Comparison of ENCODE assay signal across 1 cellular context in the genomic region with DNA sequence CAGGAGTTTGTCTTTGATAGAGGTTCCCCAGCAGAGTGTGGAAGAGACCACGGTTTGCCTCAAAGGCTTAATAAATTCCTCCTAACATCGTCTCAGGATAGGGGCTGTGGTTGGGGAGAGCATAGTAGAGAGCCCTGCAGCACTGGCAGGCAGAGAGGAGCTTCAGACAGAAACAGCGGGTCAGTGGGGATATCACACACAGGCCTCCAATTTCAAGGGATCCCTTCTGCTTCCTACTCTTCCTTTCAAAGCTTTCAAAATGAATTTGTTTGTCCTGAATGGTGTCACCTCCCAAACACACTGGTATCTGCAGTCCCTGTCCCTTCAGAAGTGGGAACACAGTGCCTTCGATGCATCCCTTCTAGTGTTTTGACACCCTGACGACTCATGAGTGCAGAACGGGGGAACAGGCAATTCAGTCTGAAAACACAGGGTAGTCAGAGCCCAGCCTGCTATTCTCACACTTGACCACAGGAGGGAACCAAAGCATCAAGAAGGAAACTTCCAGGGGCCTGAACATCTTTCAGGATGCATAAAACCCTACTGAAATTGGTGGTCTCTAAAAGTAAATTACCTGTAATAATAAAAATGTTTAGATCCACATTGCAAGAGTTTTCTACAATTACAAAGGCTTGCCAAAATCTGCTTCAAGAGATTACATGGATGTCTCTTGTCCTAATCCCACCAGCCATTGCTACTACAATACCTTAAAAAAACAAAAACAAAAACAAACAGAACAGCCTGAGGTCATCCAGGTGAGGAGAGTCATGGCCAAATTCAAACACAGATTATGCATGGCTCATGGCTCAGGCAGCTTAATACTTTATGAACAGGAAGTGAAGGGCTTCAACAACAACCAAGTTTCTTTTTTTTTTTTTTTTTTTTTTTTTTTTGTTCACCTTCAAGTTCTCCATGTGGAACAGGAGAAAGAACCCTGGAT.
TF ChIP-seq lines count a peak whose summit lies in the region.

No MANE protein-coding gene starts in this region.

TF ChIP-seq in H1, 55 proteins besides CTCF, POLR2A, EP300 and RAD21 (continued from another document):
- TF ChIP-seq CTBP2 (IDR thresholded peaks at IDR 0.05; ENCODE audit: borderline replicate concordance, insufficient read depth, insufficient read length, low read length) (no peak), KDM4A (IDR thresholded peaks at IDR 0.05; ENCODE audit: low read depth, low read length, severe bottlenecking) (no peak), ZNF274 (IDR thresholded peaks at IDR 0.05; ENCODE audit: borderline replicate concordance, extremely low read depth, low read length) (no peak), CREB1 (IDR thresholded peaks at IDR 0.05) (no peak), USF2 (IDR thresholded peaks at IDR 0.05; ENCODE audit: low read length) (no peak), RFX5 (IDR thresholded peaks at IDR 0.05; ENCODE audit: borderline replicate concordance, low read depth, low read length) (no peak), NRF1 (IDR thresholded peaks at IDR 0.05; ENCODE audit: low read depth, low read length) (no peak), CHD7 (IDR thresholded peaks at IDR 0.05; ENCODE audit: insufficient replicate concordance, low read length) (no peak), SP2 (IDR thresholded peaks at IDR 0.05; ENCODE audit: low read length) (no peak), HDAC6 (IDR thresholded peaks at IDR 0.05; ENCODE audit: low read depth, low read length) (no peak), JUND (IDR thresholded peaks at IDR 0.05; ENCODE audit: low read length) (no peak), EGR1 (IDR thresholded peaks at IDR 0.05; ENCODE audit: borderline replicate concordance, low read depth, low read length) (no peak), GABPA (IDR thresholded peaks at IDR 0.05; ENCODE audit: borderline replicate concordance, insufficient read depth, low read length) (no peak), RXRA (IDR thresholded peaks at IDR 0.05; ENCODE audit: insufficient read depth, low read depth, low read length) (no peak), SUZ12 (IDR thresholded peaks at IDR 0.05; ENCODE audit: low read length) (no peak), NANOG (IDR thresholded peaks at IDR 0.05; ENCODE audit: insufficient read depth, low read depth, low read length, poor library complexity, severe bottlenecking) (no peak), BCL11A (IDR thresholded peaks at IDR 0.05; ENCODE audit: low read depth in 2 of 2, low read length in 2 of 2) (no peak)
